Comparison of ENCODE assay signal across 19 cellular contexts in the genomic region with DNA sequence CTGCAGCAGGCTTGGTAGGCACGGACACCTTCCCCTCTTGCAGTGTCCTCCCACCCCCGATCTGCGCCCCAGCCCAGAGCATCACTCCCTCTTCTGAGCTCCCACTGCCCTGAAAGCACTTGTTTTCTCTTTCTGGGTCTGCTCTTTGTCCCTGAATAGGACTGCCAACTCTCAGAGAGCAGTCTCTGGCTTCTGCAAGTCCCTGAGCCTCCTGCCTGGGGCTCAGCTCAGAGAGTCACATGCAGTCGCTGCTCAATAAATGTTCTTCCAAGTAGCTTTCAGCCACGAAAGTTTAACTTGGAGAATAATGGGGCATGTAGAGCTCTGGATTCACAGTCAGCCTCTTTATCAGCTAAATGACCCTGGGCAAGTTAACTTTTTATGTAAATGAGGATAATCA.
DNase-seq lines count a peak whose midpoint lies in the region; ATAC-seq and TF ChIP-seq lines count a peak whose summit lies in the region.
"Had no signal": no experiment of that assay in that cellular context is flagged by ENCODE, and none has a peak within 500 bp of the region (broad histone marks: within the 10 kb centered on the region; RNA-seq: fewer than 3 reads in every experiment).

No MANE protein-coding gene starts in this region.

- no peak for TF ChIP-seq POLR2A in spleen (IDR thresholded peaks at IDR 0.05)

- H3K4me2 ChIP-seq in GM23248 (ENCODE audit: unreplicated experiment): peak overlapping the region; percentile 34
- H3K4me2 ChIP-seq in mammary epithelial cell (ENCODE audit: insufficient read depth, low read depth, low read length): no peak overlapping the region

- in situ Hi-C loops in GM23248 (cut with MboI): no loop called here
- in situ Hi-C loops in mammary epithelial cell (cut with MboI; ENCODE audit: low sequenced_read_pairs in 2 of 2): no loop called here

- H3K9me3 ChIP-seq in GM23248 (ENCODE audit: low read depth) (no peaks in the 10 kb centered on the region), mammary epithelial cell (replicated peaks; ENCODE audit: insufficient read depth, low read length) (no peaks in the 10 kb centered on the region), spleen (no peaks in the 10 kb centered on the region)
- H3K9me3 ChIP-seq: tibial nerve had no signal

- 74 to 77% methylated on average over 5 of the region's 5 CpGs for WGBS in GM23248 (ENCODE audit: low coverage in 1 of 2, low lambda C conversion rate in 2 of 2, missing lambda C conversion rate in 2 of 2), 2 experiments
- WGBS in mammary epithelial cell (ENCODE audit: low coverage, missing lambda C conversion rate): 94% methylated on average over 5 of the region's 5 CpGs
- WGBS in spleen, 5 donors: 88 to 94% (median 91%) methylated on average over 5 of the region's 5 CpGs

- no TSS peak for BruUV-seq in mammary epithelial cell (replicated peaks; lab: Mats Ljungman, UMichigan)

- no peaks in the 10 kb centered on the region for H3K9me2 ChIP-seq in GM23248 (ENCODE audit: insufficient read depth)

- H3K79me2 ChIP-seq in GM23248 (ENCODE audit: insufficient read depth) (no peaks in the 10 kb centered on the region), mammary epithelial cell (ENCODE audit: insufficient read depth, low read length) (no peaks in the 10 kb centered on the region)

- peak; percentile 7; the same call in 2 of the 3 replicates for ATAC-seq in SK-N-SH treated with all-trans-retinoic acid at 6 μM for 48 hours

- no peaks in the 10 kb centered on the region for H4K20me1 ChIP-seq in GM23248 (ENCODE audit: insufficient read depth)
- H4K20me1 ChIP-seq in mammary epithelial cell (ENCODE audit: insufficient read depth, low read length): no peaks in the 10 kb centered on the region

- dilution Hi-C loops in mammary epithelial cell (cut with HindIII; ENCODE audit: low sequenced_read_pairs): no loop called here

- DNase-seq in GM23248 (no peak), globus pallidus (ENCODE audit: low spot score) (peak; percentile 50), pons (ENCODE audit: low spot score) (peak; percentile 54), mammary epithelial cell (no peak), spleen (no peak)
- no peak for DNase-seq in stimulated activated CD4-positive, alpha-beta T cell treated with anti-CD3 and anti-CD28 coated beads, Interleukin-4, amount 100 ng/mL, for 4 hours
- no peak for DNase-seq in activated CD8-positive, alpha-beta memory T cell treated with anti-CD3 and anti-CD28 coated beads for 24 hours
- DNase-seq: activated naive CD4-positive, alpha-beta T cell; activated T-cell treated with anti-CD3 and anti-CD28 coated beads for 4 hours; COR-L47; Kasumi-1; kidney; NCI-H1092; NCI-H2081 treated with DMSO at 0.1 percent for 48 hours; stimulated activated CD4-positive, alpha-beta T cell treated with anti-CD3 and anti-CD28 coated beads, Interleukin-15, amount 100 ng/mL, for 24 hours; stimulated activated naive CD4-positive, alpha-beta T cell had no signal

- intact Hi-C loops in mammary epithelial cell (cut with micrococcal nuclease): no loop called here
- intact Hi-C loops in spleen (cut with DNase I; ENCODE audit: low total_unique reads): no loop called here

- H2AFZ ChIP-seq in GM23248: no peak overlapping the region
- H2AFZ ChIP-seq in mammary epithelial cell (ENCODE audit: low read depth, low read length): no peak overlapping the region

- H3K9ac ChIP-seq in GM23248 (no peak overlapping the region), mammary epithelial cell (ENCODE audit: insufficient read depth, low read length) (no peak overlapping the region)

- H3K4me1 ChIP-seq in GM23248 (ENCODE audit: insufficient read depth): peaks cover 21% of the 10 kb centered on the region
- H3K4me1 ChIP-seq in mammary epithelial cell (ENCODE audit: insufficient read depth, low read length): peaks cover 15% of the 10 kb centered on the region
- peaks cover 0 to 38% (median 6%) of the 10 kb centered on the region in 6 donors for H3K4me1 ChIP-seq in spleen
- H3K4me1 ChIP-seq: tibial nerve had no signal

- no peak overlapping the region for H3K4me3 ChIP-seq in GM23248
- no peak overlapping the region for H3K4me3 ChIP-seq in mammary epithelial cell (replicated peaks in 1 of 3; ENCODE audit: insufficient read depth in 1 of 3, low read depth in 2 of 3, low read length in 3 of 3)
- no peak overlapping the region for H3K4me3 ChIP-seq in spleen
- H3K4me3 ChIP-seq: coronary artery, tibial nerve had no signal

- no peak overlapping the region for H3K27ac ChIP-seq in GM23248
- H3K27ac ChIP-seq in mammary epithelial cell (ENCODE audit: insufficient read depth, low read depth, low read length): no peak overlapping the region
- no peak overlapping the region for H3K27ac ChIP-seq in spleen
- H3K27ac ChIP-seq: coronary artery, tibial nerve had no signal

- H3K27me3 ChIP-seq in GM23248 (replicated peaks; ENCODE audit: insufficient read depth) (no peaks in the 10 kb centered on the region), mammary epithelial cell (ENCODE audit: insufficient read depth, low read length) (no peaks in the 10 kb centered on the region), spleen (replicated peaks in 1 of 7) (no peaks in the 10 kb centered on the region)
- H3K27me3 ChIP-seq: tibial nerve had no signal

- H3K36me3 ChIP-seq in GM23248 (ENCODE audit: low read depth) (no peaks in the 10 kb centered on the region), mammary epithelial cell (ENCODE audit: insufficient read depth, low read length) (no peaks in the 10 kb centered on the region), spleen (no peaks in the 10 kb centered on the region)
- H3K36me3 ChIP-seq: tibial nerve had no signal

- TF ChIP-seq CTCF in mammary epithelial cell (conservative IDR thresholded peaks at IDR 0.05 in 1 of 2, IDR thresholded peaks at IDR 0.05 in 1 of 2; ENCODE audit: extremely low read depth in 1 of 2, insufficient read depth in 1 of 2, low read depth in 1 of 2, low read length in 2 of 2) (no peak), spleen (IDR thresholded peaks at IDR 0.05 in 8 of 11, conservative IDR thresholded peaks at IDR 0.05 in 3 of 11) (no peak)

- H3F3A ChIP-seq in GM23248 (ENCODE audit: insufficient read depth): no peaks in the 10 kb centered on the region

- CTCF ChIA-PET in mammary epithelial cell (lab: Charles Lee; ENCODE audit: low non-redundant PET): no interaction called here

TF ChIP-seq in SK-N-SH treated with all-trans-retinoic acid at 6 μM for 48 hours, 23 proteins besides CTCF, POLR2A, EP300 and RAD21:
- TF ChIP-seq PPARA (CRISPR knock-in tag; IDR thresholded peaks at IDR 0.05; ENCODE audit: borderline replicate concordance) (no peak), ZFP3 (CRISPR knock-in tag; IDR thresholded peaks at IDR 0.05) (no peak), CSDC2 (CRISPR knock-in tag; IDR thresholded peaks at IDR 0.05) (no peak), ISL1 (CRISPR knock-in tag; IDR thresholded peaks at IDR 0.05) (no peak), ZC3H10 (CRISPR knock-in tag; IDR thresholded peaks at IDR 0.05) (no peak), RARB (CRISPR knock-in tag; IDR thresholded peaks at IDR 0.05) (no peak), TOX (CRISPR knock-in tag; IDR thresholded peaks at IDR 0.05; ENCODE audit: borderline replicate concordance) (no peak), BACH2 (CRISPR knock-in tag; IDR thresholded peaks at IDR 0.05; ENCODE audit: borderline replicate concordance) (no peak), ZNF70 (CRISPR knock-in tag; IDR thresholded peaks at IDR 0.05) (no peak), TCF4 (CRISPR knock-in tag; IDR thresholded peaks at IDR 0.05; ENCODE audit: borderline replicate concordance) (no peak), ARNTL (CRISPR knock-in tag; IDR thresholded peaks at IDR 0.05; ENCODE audit: borderline replicate concordance, low read depth) (no peak), ESRRG (CRISPR knock-in tag; IDR thresholded peaks at IDR 0.05) (no peak)
- TF ChIP-seq, protein P1, sequence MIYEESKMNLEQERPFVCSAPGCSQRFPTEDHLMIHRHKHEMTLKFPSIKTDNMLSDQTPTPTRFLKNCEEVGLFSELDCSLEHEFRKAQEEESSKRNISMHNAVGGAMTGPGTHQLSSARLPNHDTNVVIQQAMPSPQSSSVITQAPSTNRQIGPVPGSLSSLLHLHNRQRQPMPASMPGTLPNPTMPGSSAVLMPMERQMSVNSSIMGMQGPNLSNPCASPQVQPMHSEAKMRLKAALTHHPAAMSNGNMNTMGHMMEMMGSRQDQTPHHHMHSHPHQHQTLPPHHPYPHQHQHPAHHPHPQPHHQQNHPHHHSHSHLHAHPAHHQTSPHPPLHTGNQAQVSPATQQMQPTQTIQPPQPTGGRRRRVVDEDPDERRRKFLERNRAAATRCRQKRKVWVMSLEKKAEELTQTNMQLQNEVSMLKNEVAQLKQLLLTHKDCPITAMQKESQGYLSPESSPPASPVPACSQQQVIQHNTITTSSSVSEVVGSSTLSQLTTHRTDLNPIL (CRISPR knock-in tag; IDR thresholded peaks at IDR 0.05; ENCODE audit: low read depth): no peak
- TF ChIP-seq, protein P2, sequence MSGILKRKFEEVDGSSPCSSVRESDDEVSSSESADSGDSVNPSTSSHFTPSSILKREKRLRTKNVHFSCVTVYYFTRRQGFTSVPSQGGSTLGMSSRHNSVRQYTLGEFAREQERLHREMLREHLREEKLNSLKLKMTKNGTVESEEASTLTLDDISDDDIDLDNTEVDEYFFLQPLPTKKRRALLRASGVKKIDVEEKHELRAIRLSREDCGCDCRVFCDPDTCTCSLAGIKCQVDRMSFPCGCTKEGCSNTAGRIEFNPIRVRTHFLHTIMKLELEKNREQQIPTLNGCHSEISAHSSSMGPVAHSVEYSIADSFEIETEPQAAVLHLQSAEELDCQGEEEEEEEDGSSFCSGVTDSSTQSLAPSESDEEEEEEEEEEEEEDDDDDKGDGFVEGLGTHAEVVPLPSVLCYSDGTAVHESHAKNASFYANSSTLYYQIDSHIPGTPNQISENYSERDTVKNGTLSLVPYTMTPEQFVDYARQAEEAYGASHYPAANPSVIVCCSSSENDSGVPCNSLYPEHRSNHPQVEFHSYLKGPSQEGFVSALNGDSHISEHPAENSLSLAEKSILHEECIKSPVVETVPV (CRISPR knock-in tag; IDR thresholded peaks at IDR 0.05): no peak
- TF ChIP-seq, protein P3, sequence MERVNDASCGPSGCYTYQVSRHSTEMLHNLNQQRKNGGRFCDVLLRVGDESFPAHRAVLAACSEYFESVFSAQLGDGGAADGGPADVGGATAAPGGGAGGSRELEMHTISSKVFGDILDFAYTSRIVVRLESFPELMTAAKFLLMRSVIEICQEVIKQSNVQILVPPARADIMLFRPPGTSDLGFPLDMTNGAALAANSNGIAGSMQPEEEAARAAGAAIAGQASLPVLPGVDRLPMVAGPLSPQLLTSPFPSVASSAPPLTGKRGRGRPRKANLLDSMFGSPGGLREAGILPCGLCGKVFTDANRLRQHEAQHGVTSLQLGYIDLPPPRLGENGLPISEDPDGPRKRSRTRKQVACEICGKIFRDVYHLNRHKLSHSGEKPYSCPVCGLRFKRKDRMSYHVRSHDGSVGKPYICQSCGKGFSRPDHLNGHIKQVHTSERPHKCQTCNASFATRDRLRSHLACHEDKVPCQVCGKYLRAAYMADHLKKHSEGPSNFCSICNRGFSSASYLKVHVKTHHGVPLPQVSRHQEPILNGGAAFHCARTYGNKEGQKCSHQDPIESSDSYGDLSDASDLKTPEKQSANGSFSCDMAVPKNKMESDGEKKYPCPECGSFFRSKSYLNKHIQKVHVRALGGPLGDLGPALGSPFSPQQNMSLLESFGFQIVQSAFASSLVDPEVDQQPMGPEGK (CRISPR knock-in tag; IDR thresholded peaks at IDR 0.05; ENCODE audit: borderline replicate concordance): no peak

Comparison
In these comparisons a context has a peak if more than half of its experiments do, and no peak if none do; other contexts are left out.
1. DNase-seq: peak in globus pallidus (single experiment) and pons (single experiment); none in GM23248 (single experiment), stimulated activated CD4-positive, alpha-beta T cell treated with anti-CD3 and anti-CD28 coated beads, Interleukin-4, amount 100 ng/mL, for 4 hours (0 of 2), activated CD8-positive, alpha-beta memory T cell treated with anti-CD3 and anti-CD28 coated beads for 24 hours (single experiment), mammary epithelial cell (single experiment) and spleen (single experiment).